ENCODE assay signal across 1 cellular context in the genomic region with DNA sequence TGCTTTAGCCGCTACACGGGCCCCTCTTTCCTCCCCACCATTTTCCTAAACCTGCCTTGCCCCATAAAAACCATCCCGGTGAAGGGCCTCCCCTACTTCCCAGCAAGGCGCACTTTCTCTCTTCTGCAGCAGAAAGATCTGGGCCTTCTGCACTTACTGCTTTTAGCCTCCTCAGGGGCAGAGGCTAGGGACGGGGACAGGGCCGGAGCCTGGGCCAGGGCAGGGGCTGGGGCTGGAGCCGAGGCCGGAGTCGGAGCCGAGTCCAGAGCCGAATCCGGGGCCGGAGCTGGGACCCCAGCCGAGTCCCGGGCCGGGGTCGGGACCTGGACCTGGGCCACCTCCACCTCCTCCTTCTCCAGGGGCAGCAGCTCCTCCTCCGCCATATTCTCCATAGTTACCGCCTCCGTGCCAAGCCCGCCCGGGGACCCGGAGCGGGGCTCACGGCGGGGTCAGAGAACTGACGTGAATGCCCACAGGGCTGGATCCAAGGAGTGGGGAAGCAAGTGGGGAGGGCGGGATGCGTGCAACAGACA.
TF ChIP-seq lines count a peak whose summit lies in the region.

No MANE protein-coding gene starts in this region.

TF ChIP-seq in HepG2, 621 proteins besides CTCF, POLR2A, EP300 and RAD21 (continued from another document):
- TF ChIP-seq ZFY (CRISPR knock-in tag; IDR thresholded peaks at IDR 0.05) (peak; percentile 73), GMEB1 (CRISPR knock-in tag; IDR thresholded peaks at IDR 0.05; ENCODE audit: borderline replicate concordance) (no peak), PCBP1 (IDR thresholded peaks at IDR 0.05; ENCODE audit: borderline replicate concordance, low read depth, low read length) (no peak), SOX13 (IDR thresholded peaks at IDR 0.05) (no peak), SOX13 (CRISPR knock-in tag; conservative IDR thresholded peaks at IDR 0.05 in 1 of 2, IDR thresholded peaks at IDR 0.05 in 1 of 2) (0 out of 4 replicates have a peak, but pooled peaks of 1 of the 2 experiments have one; percentile 2), AHR (CRISPR knock-in tag; IDR thresholded peaks at IDR 0.05) (0 out of 2 replicates have a peak, but pooled peaks have one; percentile 19), ZNF678 (CRISPR knock-in tag; IDR thresholded peaks at IDR 0.05) (no peak), YY1 (IDR thresholded peaks at IDR 0.05; ENCODE audit: insufficient read depth, insufficient replicate concordance, low read depth, low read length) (peak; percentile 82), HDAC1 (CRISPR knock-in tag; IDR thresholded peaks at IDR 0.05) (no peak), POGZ (CRISPR knock-in tag; IDR thresholded peaks at IDR 0.05) (0 out of 2 replicates have a peak, but pooled peaks have one; percentile 9), HINFP (CRISPR knock-in tag; IDR thresholded peaks at IDR 0.05; ENCODE audit: low read depth) (0 out of 2 replicates have a peak, but pooled peaks have one; percentile 12), RFX1 (IDR thresholded peaks at IDR 0.05) (no peak)
- TF ChIP-seq, protein P1, sequence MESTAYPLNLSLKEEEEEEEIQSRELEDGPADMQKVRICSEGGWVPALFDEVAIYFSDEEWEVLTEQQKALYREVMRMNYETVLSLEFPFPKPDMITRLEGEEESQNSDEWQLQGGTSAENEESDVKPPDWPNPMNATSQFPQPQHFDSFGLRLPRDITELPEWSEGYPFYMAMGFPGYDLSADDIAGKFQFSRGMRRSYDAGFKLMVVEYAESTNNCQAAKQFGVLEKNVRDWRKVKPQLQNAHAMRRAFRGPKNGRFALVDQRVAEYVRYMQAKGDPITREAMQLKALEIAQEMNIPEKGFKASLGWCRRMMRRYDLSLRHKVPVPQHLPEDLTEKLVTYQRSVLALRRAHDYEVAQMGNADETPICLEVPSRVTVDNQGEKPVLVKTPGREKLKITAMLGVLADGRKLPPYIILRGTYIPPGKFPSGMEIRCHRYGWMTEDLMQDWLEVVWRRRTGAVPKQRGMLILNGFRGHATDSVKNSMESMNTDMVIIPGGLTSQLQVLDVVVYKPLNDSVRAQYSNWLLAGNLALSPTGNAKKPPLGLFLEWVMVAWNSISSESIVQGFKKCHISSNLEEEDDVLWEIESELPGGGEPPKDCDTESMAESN (CRISPR knock-in tag; conservative IDR thresholded peaks at IDR 0.05) = 0 out of 2 replicates have a peak, but pooled peaks have one; percentile 45
- TF ChIP-seq, protein P2, sequence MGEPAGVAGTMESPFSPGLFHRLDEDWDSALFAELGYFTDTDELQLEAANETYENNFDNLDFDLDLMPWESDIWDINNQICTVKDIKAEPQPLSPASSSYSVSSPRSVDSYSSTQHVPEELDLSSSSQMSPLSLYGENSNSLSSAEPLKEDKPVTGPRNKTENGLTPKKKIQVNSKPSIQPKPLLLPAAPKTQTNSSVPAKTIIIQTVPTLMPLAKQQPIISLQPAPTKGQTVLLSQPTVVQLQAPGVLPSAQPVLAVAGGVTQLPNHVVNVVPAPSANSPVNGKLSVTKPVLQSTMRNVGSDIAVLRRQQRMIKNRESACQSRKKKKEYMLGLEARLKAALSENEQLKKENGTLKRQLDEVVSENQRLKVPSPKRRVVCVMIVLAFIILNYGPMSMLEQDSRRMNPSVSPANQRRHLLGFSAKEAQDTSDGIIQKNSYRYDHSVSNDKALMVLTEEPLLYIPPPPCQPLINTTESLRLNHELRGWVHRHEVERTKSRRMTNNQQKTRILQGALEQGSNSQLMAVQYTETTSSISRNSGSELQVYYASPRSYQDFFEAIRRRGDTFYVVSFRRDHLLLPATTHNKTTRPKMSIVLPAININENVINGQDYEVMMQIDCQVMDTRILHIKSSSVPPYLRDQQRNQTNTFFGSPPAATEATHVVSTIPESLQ (CRISPR knock-in tag; conservative IDR thresholded peaks at IDR 0.05) = no peak
